In genomic region chr5:176730815-176731475, GRCh38 we compare ENCODE assay signal across 15 cellular contexts.
"Had no signal": no experiment of that assay in that cellular context is flagged by ENCODE, and none has a peak within 500 bp of the region (broad histone marks: within the 10 kb centered on the region; RNA-seq: fewer than 3 reads in every experiment).

No MANE protein-coding gene starts in this region.

- ATAC-seq: gastrocnemius medialis, heart right ventricle, left ventricle myocardium superior had no signal

- H3K36me3 ChIP-seq: gastrocnemius medialis, heart right ventricle, tibial nerve had no signal

- H3K9me3 Mint-ChIP-seq: neural crest cell had no signal

- H3K4me3 ChIP-seq: coronary artery, gastrocnemius medialis, heart right ventricle, tibial nerve had no signal

- H3K4me3 Mint-ChIP-seq: neural crest cell had no signal

- H3K27ac ChIP-seq: coronary artery, epithelial cell of prostate, gastrocnemius medialis, heart right ventricle, tibial nerve had no signal

- DNase-seq: activated naive CD4-positive, alpha-beta T cell treated with Interleukin-2 at 50 U/mL for 16 hours; activated T-cell treated with anti-CD3 and anti-CD28 coated beads, Interleukin-2, amount 50 U/mL, for 1 hour; effector memory CD4-positive, alpha-beta T cell; gastrocnemius medialis; heart right ventricle; islet precursor cell; left ventricle myocardium superior; mesenchymal stem cell; stimulated activated CD4-positive, alpha-beta T cell treated with anti-CD3 and anti-CD28 coated beads, Interleukin-4, amount 100 ng/mL, for 1 hour; T-helper 2 cell had no signal

- H3K9me3 ChIP-seq: gastrocnemius medialis had no signal

- H3K4me1 ChIP-seq: gastrocnemius medialis, tibial nerve had no signal

- FAIRE-seq: TTC549 had no signal
